25 cellular contexts compared by ENCODE assay signal in the genomic region with DNA sequence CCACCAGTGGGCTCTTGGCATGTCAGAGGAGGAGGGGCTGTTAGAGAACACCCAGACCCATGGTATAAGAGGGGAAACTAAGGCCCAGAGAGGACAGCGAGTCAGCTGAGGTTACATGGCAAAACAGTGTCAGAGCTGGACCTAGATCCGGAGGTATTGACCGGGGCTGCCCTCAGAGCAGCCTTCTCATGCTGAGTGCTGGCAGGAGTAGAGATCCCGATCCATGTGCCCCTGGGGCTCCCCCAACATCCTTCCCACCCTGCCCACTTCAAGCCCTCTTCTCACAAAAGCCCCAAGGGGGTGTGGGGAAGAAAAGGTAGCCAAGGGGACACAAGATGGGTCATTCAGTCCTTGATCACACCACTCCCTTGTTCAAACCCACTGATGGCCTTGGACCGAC. TPM values are rescaled to one million over a fixed set of nuclear protein-coding genes. Genes with fewer than 3 reads are reported as not detected.
A peak's percentile ranks its signal among the peaks of the same experiment; 100 is the strongest.
DNase-seq lines count a peak whose midpoint lies in the region; ATAC-seq and TF ChIP-seq lines count a peak whose summit lies in the region.
"Had no signal": no experiment of that assay in that cellular context is flagged by ENCODE, and none has a peak within 500 bp of the region (broad histone marks: within the 10 kb centered on the region; RNA-seq: fewer than 3 reads in every experiment).

No MANE protein-coding gene starts in this region.

- H2AFZ ChIP-seq in neural progenitor cell (replicated peaks): no peak overlapping the region

- H3K4me1 ChIP-seq in SJSA1 (replicated peaks) (peaks cover 62% of the 10 kb centered on the region), neural progenitor cell (peaks cover 15% of the 10 kb centered on the region)
- H3K4me1 ChIP-seq: gastrocnemius medialis, pancreas had no signal

- no peak overlapping the region for H3K9ac ChIP-seq in neural progenitor cell

- no TSS peak for BruUV-seq in MCF 10A (replicated peaks; lab: Mats Ljungman, UMichigan)

- H4K20me1 ChIP-seq in neural progenitor cell (ENCODE audit: low read depth): no peaks in the 10 kb centered on the region

- H3K27me3 Mint-ChIP-seq in stimulated activated naive CD8-positive, alpha-beta T cell treated with anti-CD3 and anti-CD28 coated beads, Interleukin-15, Interleukin-2, amounts not matched to agents 100 ng/mL and 50 ng/mL, for 24 hours: no peaks in the 10 kb centered on the region
- H3K27me3 Mint-ChIP-seq in neural progenitor cell (ENCODE audit: insufficient read depth, low read depth) (no peaks in the 10 kb centered on the region), MCF 10A (ENCODE audit: insufficient read depth, unreplicated experiment) (no peaks in the 10 kb centered on the region)

- H3K9me3 ChIP-seq in SJSA1 (replicated peaks) (no peaks in the 10 kb centered on the region), neural progenitor cell (ENCODE audit: low read depth) (no peaks in the 10 kb centered on the region)
- H3K9me3 ChIP-seq: gastrocnemius medialis, pancreas, stomach had no signal

- H3K4me1 Mint-ChIP-seq in stimulated activated naive CD8-positive, alpha-beta T cell treated with anti-CD3 and anti-CD28 coated beads, Interleukin-15, Interleukin-2, amounts not matched to agents 100 ng/mL and 50 ng/mL, for 24 hours (ENCODE audit: low read depth): peaks cover 9% of the 10 kb centered on the region
- H3K4me1 Mint-ChIP-seq in neural progenitor cell: peaks cover 18% of the 10 kb centered on the region
- H3K4me1 Mint-ChIP-seq in MCF 10A (ENCODE audit: insufficient read depth, unreplicated experiment): peaks cover 15% of the 10 kb centered on the region

- peak overlapping the region; percentile 62 for H3K27ac ChIP-seq in SJSA1
- no peak overlapping the region for H3K27ac ChIP-seq in neural progenitor cell
- H3K27ac ChIP-seq: gastrocnemius medialis, pancreas, SK-N-MC had no signal

- no peaks in the 10 kb centered on the region for H3K36me3 Mint-ChIP-seq in stimulated activated naive CD8-positive, alpha-beta T cell treated with anti-CD3 and anti-CD28 coated beads, Interleukin-15, Interleukin-2, amounts not matched to agents 100 ng/mL and 50 ng/mL, for 24 hours (ENCODE audit: low read depth)
- H3K36me3 Mint-ChIP-seq in neural progenitor cell (no peaks in the 10 kb centered on the region), MCF 10A (ENCODE audit: insufficient read depth, unreplicated experiment) (no peaks in the 10 kb centered on the region)
- H3K36me3 Mint-ChIP-seq: type B pancreatic cell had no signal

- H3K27ac Mint-ChIP-seq in stimulated activated naive CD8-positive, alpha-beta T cell treated with anti-CD3 and anti-CD28 coated beads, Interleukin-15, Interleukin-2, amounts not matched to agents 100 ng/mL and 50 ng/mL, for 24 hours: peak overlapping the region; percentile 45
- H3K27ac Mint-ChIP-seq in neural progenitor cell: no peak overlapping the region
- no peak overlapping the region for H3K27ac Mint-ChIP-seq in MCF 10A (ENCODE audit: low read depth, unreplicated experiment)
- H3K27ac Mint-ChIP-seq: type B pancreatic cell had no signal

- no peaks in the 10 kb centered on the region for H3F3A ChIP-seq in neural progenitor cell (ENCODE audit: low read depth)

- H3K4me3 Mint-ChIP-seq in stimulated activated naive CD8-positive, alpha-beta T cell treated with anti-CD3 and anti-CD28 coated beads, Interleukin-15, Interleukin-2, amounts not matched to agents 100 ng/mL and 50 ng/mL, for 24 hours: no peak overlapping the region
- H3K4me3 Mint-ChIP-seq in neural progenitor cell (peak overlapping the region; percentile 67), MCF 10A (ENCODE audit: unreplicated experiment) (no peak overlapping the region)
- H3K4me3 Mint-ChIP-seq: H9, type B pancreatic cell had no signal

- DNase-seq in stimulated activated naive CD8-positive, alpha-beta T cell treated with anti-CD3 and anti-CD28 coated beads, Interleukin-15, Interleukin-2, amounts not matched to agents 100 U/mL and 50 U/mL, for 24 hours: no peak
- no peak for DNase-seq in SJSA1 (ENCODE audit: low read depth in 1 of 2, low spot score in 2 of 2)
- no peak for DNase-seq in neural progenitor cell (ENCODE audit: low spot score)
- no peak for DNase-seq in stimulated activated naive CD4-positive, alpha-beta T cell treated with Interleukin-2 at 50 U/mL for 16 hours (lab: John Stamatoyannopoulos, UW)
- no peak for DNase-seq in kidney glomerular epithelial cell (lab: John Stamatoyannopoulos, UW)
- no peak for DNase-seq in MCF 10A (ENCODE audit: unreplicated experiment)
- DNase-seq in NCI-H2029 (lab: John Stamatoyannopoulos, UW): no peak
- DNase-seq: activated CD4-positive, CD25-positive, alpha-beta regulatory T cell treated with anti-CD3 and anti-CD28 coated beads, Interleukin-2, amount 50 U/mL, for 72 hours; amygdala; caudate nucleus; DMS79 treated with DMSO at 0.1 percent for 48 hours; effector CD8-positive, alpha-beta T cell; H9; NCI-H1105; NCI-H2081; pancreas; stimulated activated CD4-positive, alpha-beta T cell treated with anti-CD3 and anti-CD28 coated beads, Interleukin-2, amount 100 ng/mL, for 24 hours; stomach had no signal

- H3K27me3 ChIP-seq in SJSA1 (replicated peaks) (no peaks in the 10 kb centered on the region), neural progenitor cell (no peaks in the 10 kb centered on the region)
- H3K27me3 ChIP-seq: gastrocnemius medialis, pancreas, stomach had no signal

- intact Hi-C loops in MCF 10A (cut with micrococcal nuclease): no loop called here

- TF ChIP-seq CTCF in neural progenitor cell (IDR thresholded peaks at IDR 0.05) (no peak), MCF 10A (IDR thresholded peaks at IDR 0.05; ENCODE audit: unreplicated experiment) (no peak)

- no peaks in the 10 kb centered on the region for H3K9me3 Mint-ChIP-seq in stimulated activated naive CD8-positive, alpha-beta T cell treated with anti-CD3 and anti-CD28 coated beads, Interleukin-15, Interleukin-2, amounts not matched to agents 100 ng/mL and 50 ng/mL, for 24 hours
- no peaks in the 10 kb centered on the region for H3K9me3 Mint-ChIP-seq in neural progenitor cell
- H3K9me3 Mint-ChIP-seq in MCF 10A (ENCODE audit: unreplicated experiment): no peaks in the 10 kb centered on the region
- H3K9me3 Mint-ChIP-seq: H9, type B pancreatic cell had no signal

- CTCF ChIA-PET in MCF 10A (lab: Yijun Ruan, JAX): interaction anchor here (0.6 to 1.1 kb wide), 4 partner anchors 11 to 154 kb away, joined by 3 to 5 read pairs (median 4); no protein-coding TSS in a partner anchor

- ATAC-seq in stimulated activated naive CD8-positive, alpha-beta T cell treated with anti-CD3 and anti-CD28 coated beads, Interleukin-15, Interleukin-2, amounts not matched to agents 100 U/mL and 50 U/mL, for 24 hours: no peak

- H3K4me2 ChIP-seq in neural progenitor cell: no peak overlapping the region

- H3K79me2 ChIP-seq in neural progenitor cell (ENCODE audit: low read depth): no peaks in the 10 kb centered on the region

- POLR2A ChIA-PET in MCF 10A (lab: Yijun Ruan, JAX): interaction anchor here (0.8 to 1.0 kb wide), 2 partner anchors 22 to 27 kb away, joined by 3 read pairs; no protein-coding TSS in a partner anchor

- H3K36me3 ChIP-seq in SJSA1 (no peaks in the 10 kb centered on the region), neural progenitor cell (no peaks in the 10 kb centered on the region)
- H3K36me3 ChIP-seq: gastrocnemius medialis, pancreas had no signal

- no peak overlapping the region for H3K4me3 ChIP-seq in SJSA1
- H3K4me3 ChIP-seq in neural progenitor cell: no peak overlapping the region
- H3K4me3 ChIP-seq: gastrocnemius medialis, lung, pancreas, SK-N-MC, stomach had no signal

RNA-seq across cellular contexts. Expression of a gene that starts 19.9 kb away (rescaled TPM):
- 1.2 TPM in 1 of 2 replicates, not detected in the other for total RNA-seq in SJSA1 (2014; rRNA removed; shearing (Covaris generic))
- not detected in 2 replicates for total RNA-seq in neural progenitor cell (ENCODE audit: low replicate concordance)
- total RNA-seq in MCF 10A (2022): 0.88 and 1.6 TPM in 2 replicates
- total RNA-seq: HT-29, NCI-H460 had no signal
